In the genomic region with DNA sequence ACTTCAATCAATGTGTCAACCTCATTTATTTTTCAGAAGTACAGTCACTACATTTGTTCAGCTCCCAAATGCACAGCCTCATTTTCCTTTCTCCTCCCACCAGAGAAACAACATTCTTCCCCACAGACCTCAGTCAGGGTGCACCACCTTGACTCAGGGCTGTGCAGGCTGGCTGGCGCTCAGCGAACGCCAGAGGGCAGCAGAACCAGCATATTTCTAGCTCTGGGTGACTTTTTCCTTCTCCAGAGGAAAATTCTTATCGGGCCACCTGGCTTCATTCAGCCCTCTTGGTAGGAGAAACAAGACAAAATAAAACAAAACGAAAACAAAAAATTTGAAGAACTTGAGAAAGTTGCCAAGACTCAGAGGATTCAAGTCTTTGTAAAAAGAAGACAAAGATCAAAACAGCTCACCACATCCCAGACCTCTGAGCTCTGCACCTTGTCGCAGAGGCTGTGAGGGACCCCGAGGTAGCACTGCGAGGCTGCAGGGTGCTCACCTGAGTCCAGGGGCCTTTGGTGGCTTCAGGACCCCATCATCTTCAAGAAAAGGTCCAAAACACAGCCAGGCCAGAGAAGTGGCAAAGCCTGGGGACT, we compare ENCODE assay signal across 8 cellular contexts. TPM values are rescaled to one million over a fixed set of nuclear protein-coding genes. Genes with fewer than 3 reads are reported as not detected.
DNase-seq lines count a peak whose midpoint lies in the region; ATAC-seq and TF ChIP-seq lines count a peak whose summit lies in the region.

No MANE protein-coding gene starts in this region.

- ATAC-seq in HG03565 (IDR thresholded peaks at IDR 0.05; ENCODE audit: unreplicated experiment) (peak; percentile 46), foreskin keratinocyte (peak; percentile 79), HG03439 (IDR thresholded peaks at IDR 0.05; ENCODE audit: unreplicated experiment) (no peak)

- H3K27ac ChIP-seq in foreskin keratinocyte (no peak overlapping the region), parathyroid adenoma (no peak overlapping the region)

- H3K36me3 ChIP-seq in parathyroid adenoma (ENCODE audit: control insufficient read depth, insufficient read depth, low read length) = no peaks in the 10 kb centered on the region

- no peak overlapping the region for H3K4me2 ChIP-seq in parathyroid adenoma (ENCODE audit: low read length)

- peak; percentile 72 for TF ChIP-seq CTCF in foreskin keratinocyte (conservative IDR thresholded peaks at IDR 0.05)
- peak; percentile 68 for TF ChIP-seq CTCF in parathyroid adenoma (IDR thresholded peaks at IDR 0.05)

- H3K9me3 ChIP-seq in parathyroid adenoma (ENCODE audit: control insufficient read depth, low read length) = no peaks in the 10 kb centered on the region

- no peaks in the 10 kb centered on the region for H3K4me1 ChIP-seq in foreskin keratinocyte
- no peaks in the 10 kb centered on the region for H3K4me1 ChIP-seq in parathyroid adenoma

- H3K4me3 ChIP-seq in parathyroid adenoma (ENCODE audit: low read depth, low read length) = no peak overlapping the region

- H3K27me3 ChIP-seq in foreskin keratinocyte (no peaks in the 10 kb centered on the region), parathyroid adenoma (ENCODE audit: control insufficient read depth, insufficient read depth, low read length) (peaks cover 2% of the 10 kb centered on the region)

- DNase-seq in EL (peak; percentile 40), NCI-H82 (lab: John Stamatoyannopoulos, UW) (peak; percentile 80), foreskin keratinocyte (peak in 1 of 2 donors; percentile 13), amniotic stem cell (lab: John Stamatoyannopoulos, UW) (no peak)
- DNase-seq in activated T-cell treated with anti-CD3 and anti-CD28 coated beads, Interleukin-2, amount 50 U/mL, for 48 hours = peak; percentile 48 to 55

- H3K9ac ChIP-seq in parathyroid adenoma = no peak overlapping the region

- H2AFZ ChIP-seq in parathyroid adenoma = no peak overlapping the region

- H3K79me2 ChIP-seq in parathyroid adenoma = no peaks in the 10 kb centered on the region

RNA-seq across cellular contexts. Expression of gene PAH, which starts 33.7 kb away (rescaled TPM):
- total RNA-seq in foreskin keratinocyte = not detected in 2 replicates
- not detected in 2 replicates for polyA plus RNA-seq in foreskin keratinocyte
